29 cellular contexts compared by ENCODE assay signal in the genomic region with DNA sequence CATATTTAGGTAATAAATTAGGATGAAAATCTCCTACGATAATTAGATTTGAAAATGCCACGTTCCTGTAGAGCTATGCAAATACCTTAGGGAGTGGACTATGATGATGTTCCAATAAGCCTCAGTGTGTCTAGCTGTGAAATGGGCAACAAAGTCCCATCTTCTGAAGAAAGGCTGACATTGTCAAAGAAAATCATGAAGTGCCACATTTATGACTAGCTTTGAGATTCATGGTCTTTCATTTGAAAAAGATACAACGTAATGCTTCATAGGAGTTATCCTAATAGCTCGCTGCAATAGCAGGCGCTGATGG. TPM values are rescaled to one million over a fixed set of nuclear protein-coding genes. Genes with fewer than 3 reads are reported as not detected.
"Had no signal": no experiment of that assay in that cellular context is flagged by ENCODE, and none has a peak within 500 bp of the region (broad histone marks: within the 10 kb centered on the region; RNA-seq: fewer than 3 reads in every experiment).

No MANE protein-coding gene starts in this region.

- H3K36me3 ChIP-seq: neural progenitor cell, ovary, spleen, tibial artery, upper lobe of left lung, vagina had no signal

- H3K27ac ChIP-seq: neural progenitor cell, ovary, parathyroid adenoma, psoas muscle, skin epidermis, spleen, testis, tibial artery, upper lobe of left lung, vagina had no signal

- H3K9ac ChIP-seq: neural progenitor cell, parathyroid adenoma had no signal

- H3K79me2 ChIP-seq: parathyroid adenoma had no signal

- H3K4me2 ChIP-seq: neural progenitor cell, smooth muscle cell had no signal

- H3K4me3 ChIP-seq: neural progenitor cell, ovary, psoas muscle, skin epidermis, smooth muscle cell, spleen, testis, tibial artery, upper lobe of left lung, vagina had no signal

- FAIRE-seq: urothelium cell line had no signal

- H2AFZ ChIP-seq: parathyroid adenoma had no signal

- H3K9me3 ChIP-seq: ovary, psoas muscle, spleen, testis, tibial artery, upper lobe of left lung, vagina had no signal

- ATAC-seq: naive thymus-derived CD4-positive, alpha-beta T cell; natural killer cell; psoas muscle; right cardiac atrium; stimulated activated memory B cell treated with anti-CD40 and anti-IgM and Interleukin-4, amounts not matched to agents 10 μg/mL and 1 μg/mL and 100 μg/mL, for 72 hours; stimulated activated naive CD8-positive, alpha-beta T cell treated with anti-CD3 and anti-CD28 coated beads, Interleukin-15, amount 100 ng/mL, for 72 hours; stimulated activated naive CD8-positive, alpha-beta T cell treated with anti-CD3 and anti-CD28 coated beads, Interleukin-15, Interleukin-2, amounts not matched to agents 100 U/mL and 50 U/mL, for 24 hours had no signal

- H3K4me1 ChIP-seq: parathyroid adenoma, psoas muscle, testis, tibial artery, upper lobe of left lung, vagina had no signal

- DNase-seq: naive thymus-derived CD4-positive, alpha-beta T cell; natural killer cell; occipital lobe; ovary; posterior cingulate gyrus; psoas muscle; right cardiac atrium; spleen; stimulated activated CD4-positive, alpha-beta T cell treated with anti-CD3 and anti-CD28 coated beads, Interleukin-12 subunit alpha, Interleukin-12 subunit beta, amount 100 ng/mL, for 4 hours; stimulated activated CD4-positive, alpha-beta T cell treated with anti-CD3 and anti-CD28 coated beads, Interleukin-1b, Interleukin-23, amount 100 ng/mL, for 48 hours; stimulated activated CD4-positive, alpha-beta T cell treated with anti-CD3 and anti-CD28 coated beads, Interleukin-4, amount 100 ng/mL, for 1 hour; stimulated activated CD4-positive, alpha-beta T cell treated with anti-CD3 and anti-CD28 coated beads, Interleukin-4, amount 100 ng/mL, for 4 hours; stimulated activated CD8-positive, alpha-beta memory T cell treated with anti-CD3 and anti-CD28 coated beads, Interleukin-4, amount 100 ng/mL, for 48 hours; stimulated activated naive CD4-positive, alpha-beta T cell; stimulated activated naive CD8-positive, alpha-beta T cell treated with anti-CD3 and anti-CD28 coated beads, Interleukin-15, amount 100 ng/mL, for 72 hours; stimulated activated naive CD8-positive, alpha-beta T cell treated with anti-CD3 and anti-CD28 coated beads, Interleukin-15, Interleukin-2, amounts not matched to agents 100 U/mL and 50 U/mL, for 24 hours; testis; tibial artery; trophoblast cell; upper lobe of left lung had no signal

- H3K27me3 ChIP-seq: neural progenitor cell, ovary, testis, upper lobe of left lung, vagina had no signal

RNA-seq across cellular contexts. Expression of gene BCAS1, which starts 23.8 kb away (rescaled TPM):
- total RNA-seq: osteoblast had no signal
- polyA plus RNA-seq: neural cell had no signal
